Comparison of ENCODE assay signal across 12 cellular contexts in the genomic region with DNA sequence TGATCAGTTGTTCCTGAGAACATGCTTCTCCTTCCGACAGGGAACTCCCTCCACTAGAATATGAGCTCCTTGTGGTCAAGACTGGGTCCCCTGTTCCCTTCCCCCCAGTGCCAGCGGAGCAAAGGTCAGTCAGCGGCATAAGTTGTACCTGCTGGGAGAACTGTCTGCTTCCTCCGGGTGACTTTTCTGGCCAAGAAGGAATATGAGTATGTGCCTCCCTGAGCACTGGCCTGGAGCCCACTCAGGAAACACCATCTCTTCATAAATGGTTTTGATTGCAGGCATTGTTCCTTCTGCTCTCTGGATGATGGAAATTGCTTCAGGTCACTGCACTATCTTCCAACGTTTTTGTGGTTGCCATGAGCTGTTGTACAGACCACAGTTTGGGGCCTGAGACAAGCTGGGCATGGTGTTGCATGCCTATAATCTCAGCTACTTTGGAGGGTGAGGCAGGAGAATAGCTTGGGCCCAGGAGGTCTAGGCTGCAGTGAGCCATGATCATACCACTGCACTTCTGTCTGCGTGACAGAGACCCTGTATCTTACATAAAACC. TPM values are rescaled to one million over a fixed set of nuclear protein-coding genes. Genes with fewer than 3 reads are reported as not detected.
DNase-seq lines count a peak whose midpoint lies in the region; ATAC-seq and TF ChIP-seq lines count a peak whose summit lies in the region.
"Had no signal": no experiment of that assay in that cellular context is flagged by ENCODE, and none has a peak within 500 bp of the region (broad histone marks: within the 10 kb centered on the region; RNA-seq: fewer than 3 reads in every experiment).

No MANE protein-coding gene starts in this region.

- dilution Hi-C loops in mammary epithelial cell (cut with HindIII; ENCODE audit: low sequenced_read_pairs), result no loop called here

- BruUV-seq in mammary epithelial cell (replicated peaks; lab: Mats Ljungman, UMichigan), result TSS peak; percentile 6

- H3K4me3 Mint-ChIP-seq in CD8-positive, alpha-beta T cell, result peak overlapping the region; percentile 39
- H3K4me3 Mint-ChIP-seq in nephron progenitor cell, result peak overlapping the region; percentile 85

- H3K9me3 ChIP-seq in CD8-positive, alpha-beta T cell (ENCODE audit: low read length), result no peaks in the 10 kb centered on the region
- H3K9me3 ChIP-seq in mammary epithelial cell (replicated peaks; ENCODE audit: insufficient read depth, low read length) (no peaks in the 10 kb centered on the region), gastroesophageal sphincter (no peaks in the 10 kb centered on the region), adrenal gland (replicated peaks in 1 of 3) (no peaks in the 10 kb centered on the region)

- no peak overlapping the region for H3K4me3 ChIP-seq in CD8-positive, alpha-beta T cell (ENCODE audit: low read depth, low read length)
- no peak overlapping the region for H3K4me3 ChIP-seq in mammary epithelial cell (replicated peaks in 1 of 3; ENCODE audit: insufficient read depth in 1 of 3, low read depth in 2 of 3, low read length in 3 of 3)
- H3K4me3 ChIP-seq in gastroesophageal sphincter, result no peak overlapping the region
- H3K4me3 ChIP-seq in adrenal gland, result no peak overlapping the region
- H3K4me3 ChIP-seq: skin epidermis had no signal

- H3K79me2 ChIP-seq in mammary epithelial cell (ENCODE audit: insufficient read depth, low read length), result peaks cover 69% of the 10 kb centered on the region

- no peak overlapping the region for H3K27ac ChIP-seq in CD8-positive, alpha-beta T cell (ENCODE audit: low read depth, low read length)
- no peak overlapping the region for H3K27ac ChIP-seq in mammary epithelial cell (ENCODE audit: insufficient read depth, low read depth, low read length)
- no peak overlapping the region for H3K27ac ChIP-seq in gastroesophageal sphincter
- H3K27ac ChIP-seq in adrenal gland, result peak overlapping the region in 2 of 5 donors; percentile 15 to 99

- no peaks in the 10 kb centered on the region for H3K27me3 ChIP-seq in CD8-positive, alpha-beta T cell (ENCODE audit: insufficient read depth, low read length)
- H3K27me3 ChIP-seq in mammary epithelial cell (ENCODE audit: insufficient read depth, low read length) (no peaks in the 10 kb centered on the region), gastroesophageal sphincter (no peaks in the 10 kb centered on the region), adrenal gland (no peaks in the 10 kb centered on the region)

- CTCF ChIA-PET in CD8-positive, alpha-beta T cell (lab: Charles Lee), result no interaction called here
- CTCF ChIA-PET in mammary epithelial cell (lab: Charles Lee; ENCODE audit: low non-redundant PET), result no interaction called here

- H3K27ac Mint-ChIP-seq in CD8-positive, alpha-beta T cell, result peak overlapping the region; percentile 45
- H3K27ac Mint-ChIP-seq in nephron progenitor cell, result peak overlapping the region; percentile 98

- H3K27me3 Mint-ChIP-seq in CD8-positive, alpha-beta T cell (ENCODE audit: low read depth), result no peaks in the 10 kb centered on the region
- no peaks in the 10 kb centered on the region for H3K27me3 Mint-ChIP-seq in nephron progenitor cell (ENCODE audit: low read depth, poor library complexity)

- no peak overlapping the region for H2AFZ ChIP-seq in mammary epithelial cell (ENCODE audit: low read depth, low read length)

- WGBS in mammary epithelial cell (ENCODE audit: low coverage, missing lambda C conversion rate), result 54% methylated on average over 6 of the region's 6 CpGs
- WGBS in gastroesophageal sphincter (ENCODE audit: low coverage in 1 of 2), 2 donors, result 53 to 73% methylated on average over 2 to 3 of the region's 6 CpGs
- 72 to 83% (median 79%) methylated on average over 6 of the region's 6 CpGs for WGBS in adrenal gland, 4 donors

- peaks cover 2% of the 10 kb centered on the region for H4K20me1 ChIP-seq in mammary epithelial cell (ENCODE audit: insufficient read depth, low read length)

- no peak for DNase-seq in CD8-positive, alpha-beta T cell
- DNase-seq in NCI-H2227 (lab: John Stamatoyannopoulos, UW; ENCODE audit: unreplicated experiment), result peak; percentile 60
- no peak for DNase-seq in mammary epithelial cell
- no peak for DNase-seq in nephron progenitor cell
- no peak for DNase-seq in KBM-7
- no peak for DNase-seq in epidermal melanocyte (ENCODE audit: insufficient read length, low spot score)
- no peak for DNase-seq in adrenal gland
- DNase-seq: cortex of kidney; NK-92 treated with Interleukin-12 subunit alpha and Interleukin-12 subunit beta, amount 100 ng/mL, for 24 hours; stimulated activated naive CD4-positive, alpha-beta T cell treated with Interleukin-2 at 50 U/mL for 16 hours had no signal

- ATAC-seq in CD8-positive, alpha-beta T cell, result no peak
- no peak for ATAC-seq in gastroesophageal sphincter

- peaks cover 6% of the 10 kb centered on the region for H3K36me3 ChIP-seq in CD8-positive, alpha-beta T cell (ENCODE audit: insufficient read depth, low read length)
- H3K36me3 ChIP-seq in mammary epithelial cell (ENCODE audit: insufficient read depth, low read length), result peaks cover 8% of the 10 kb centered on the region
- H3K36me3 ChIP-seq in gastroesophageal sphincter, result peaks cover 0 to 34% of the 10 kb centered on the region in 2 donors
- H3K36me3 ChIP-seq in adrenal gland (replicated peaks in 1 of 2), result peaks cover 0 to 15% of the 10 kb centered on the region in 2 donors

- POLR2A ChIA-PET in CD8-positive, alpha-beta T cell (lab: Charles Lee), result no interaction called here

- no peak overlapping the region for H3K9ac ChIP-seq in mammary epithelial cell (ENCODE audit: insufficient read depth, low read length)

- H3K4me1 ChIP-seq in CD8-positive, alpha-beta T cell (ENCODE audit: insufficient read depth, low read length), result peaks cover 47% of the 10 kb centered on the region
- H3K4me1 ChIP-seq in mammary epithelial cell (ENCODE audit: insufficient read depth, low read length), result peaks cover 22% of the 10 kb centered on the region
- H3K4me1 ChIP-seq in gastroesophageal sphincter, result peaks cover 0 to 69% (median 32%) of the 10 kb centered on the region in 3 donors
- peaks cover 36 to 43% of the 10 kb centered on the region in 2 donors for H3K4me1 ChIP-seq in adrenal gland (replicated peaks in 1 of 2)

- in situ Hi-C loops in mammary epithelial cell (cut with MboI; ENCODE audit: low sequenced_read_pairs in 2 of 2), result no loop called here
- in situ Hi-C loops in KBM-7 (cut with MboI; ENCODE audit: low pct_unique_long_range_greater_than_20kb, low sequenced_read_pairs), result no loop called here

- H3K4me2 ChIP-seq in mammary epithelial cell (ENCODE audit: insufficient read depth, low read depth, low read length), result peak overlapping the region; percentile 35

- no peak for TF ChIP-seq CTCF in CD8-positive, alpha-beta T cell (IDR thresholded peaks at IDR 0.05)
- no peak for TF ChIP-seq CTCF in mammary epithelial cell (conservative IDR thresholded peaks at IDR 0.05 in 1 of 2, IDR thresholded peaks at IDR 0.05 in 1 of 2; ENCODE audit: extremely low read depth in 1 of 2, insufficient read depth in 1 of 2, low read depth in 1 of 2, low read length in 2 of 2)
- TF ChIP-seq CTCF in nephron progenitor cell (IDR thresholded peaks at IDR 0.05), result no peak
- no peak for TF ChIP-seq CTCF in gastroesophageal sphincter (IDR thresholded peaks at IDR 0.05)
- TF ChIP-seq CTCF in adrenal gland (IDR thresholded peaks at IDR 0.05), result no peak

- TF ChIP-seq POLR2A in gastroesophageal sphincter (IDR thresholded peaks at IDR 0.05) (no peak), adrenal gland (IDR thresholded peaks at IDR 0.05) (no peak)

- peaks cover 49% of the 10 kb centered on the region for H3K4me1 Mint-ChIP-seq in CD8-positive, alpha-beta T cell (ENCODE audit: low read depth)
- H3K4me1 Mint-ChIP-seq in nephron progenitor cell, result peaks cover 61% of the 10 kb centered on the region

- no peak for TF ChIP-seq EP300 in gastroesophageal sphincter (IDR thresholded peaks at IDR 0.05)

- intact Hi-C loops in CD8-positive, alpha-beta T cell (cut with DNase I, micrococcal nuclease), result loop anchor here in 1 of 2 experiments (10.0 kb wide), 2 partner anchors 348 to 452 kb away; a partner anchor contains a TSS
- intact Hi-C loops in mammary epithelial cell (cut with micrococcal nuclease), result loop anchor here (5.0 to 10.0 kb wide), 2 partner anchors 181 to 348 kb away; a partner anchor contains a TSS
- intact Hi-C loops in adrenal gland (cut with DNase I), result no loop called here

- H3K9me3 Mint-ChIP-seq in CD8-positive, alpha-beta T cell, result no peaks in the 10 kb centered on the region
- H3K9me3 Mint-ChIP-seq in nephron progenitor cell, result no peaks in the 10 kb centered on the region

- peaks cover 24% of the 10 kb centered on the region for H3K36me3 Mint-ChIP-seq in CD8-positive, alpha-beta T cell
- H3K36me3 Mint-ChIP-seq in nephron progenitor cell (ENCODE audit: low read depth), result peaks cover 18% of the 10 kb centered on the region

RNA-seq across cellular contexts. Expression of a gene that starts 2.9 kb away (rescaled TPM):
- total RNA-seq in CD8-positive, alpha-beta T cell, result 100 to 1,000 TPM; 278 to 288 TPM
- total RNA-seq in mammary epithelial cell (100 to 1,000 TPM; 827 to 995 TPM), gastroesophageal sphincter (100 to 1,000 TPM; 257 to 365 (median 324) TPM), adrenal gland (1,000 to 10,000 TPM in 5 of 8 donors, 100 to 1,000 TPM in 3; 583 to 2,018 (median 1,149) TPM)
- polyA plus RNA-seq in mammary epithelial cell (57.2 TPM), adrenal gland (1,000 to 10,000 TPM in 1 of 3 donors, 100 to 1,000 TPM in 2; 546 to 2,717 (median 747) TPM)
- 772 TPM for polyA minus RNA-seq in mammary epithelial cell

RNA-seq across cellular contexts. Expression of a gene that starts 7.9 kb away (rescaled TPM):
- 100 to 1,000 TPM; 777 to 791 TPM for total RNA-seq in CD8-positive, alpha-beta T cell
- 100 to 1,000 TPM; 115 to 549 TPM for total RNA-seq in mammary epithelial cell
- 278 TPM for polyA plus RNA-seq in mammary epithelial cell
- 106 TPM for polyA minus RNA-seq in mammary epithelial cell
- 100 to 1,000 TPM; 120 to 219 (median 169) TPM for total RNA-seq in gastroesophageal sphincter
- total RNA-seq in adrenal gland, result 100 to 1,000 TPM; 134 to 491 (median 236) TPM
- 100 to 1,000 TPM; 180 to 324 (median 250) TPM for polyA plus RNA-seq in adrenal gland

RNA-seq across cellular contexts. Expression of a gene that starts 28.2 kb away (rescaled TPM):
- total RNA-seq in CD8-positive, alpha-beta T cell, result 100 to 1,000 TPM in 1 of 2 experiments, 10 to 100 TPM in 1; 95.8 to 118 TPM
- total RNA-seq in mammary epithelial cell (100 to 1,000 TPM in 1 of 2 donors, 10 to 100 TPM in 1; 51.2 to 106 TPM), gastroesophageal sphincter (10 to 100 TPM; 26.6 to 68.1 (median 55.5) TPM), adrenal gland (10 to 100 TPM; 15.2 to 69.3 (median 45.0) TPM)
- polyA plus RNA-seq in mammary epithelial cell (72.8 TPM), adrenal gland (10 to 100 TPM; 13.0 to 28.2 (median 15.2) TPM)
- 122 TPM for polyA minus RNA-seq in mammary epithelial cell

RNA-seq across cellular contexts. Expression of a gene that starts 28.3 kb away (rescaled TPM):
- 10 to 100 TPM; 30.0 to 30.4 TPM for total RNA-seq in CD8-positive, alpha-beta T cell
- total RNA-seq in mammary epithelial cell (100 to 1,000 TPM in 1 of 2 donors, 10 to 100 TPM in 1; 65.3 to 112 TPM), gastroesophageal sphincter (100 to 1,000 TPM in 3 of 4 donors, 10 to 100 TPM in 1; 81.0 to 128 (median 119) TPM), adrenal gland (100 to 1,000 TPM; 102 to 226 (median 147) TPM)
- polyA plus RNA-seq in mammary epithelial cell (285 TPM), adrenal gland (100 to 1,000 TPM in 2 of 3 donors, 10 to 100 TPM in 1; 21.2 to 242 (median 112) TPM)
- 68.5 TPM for polyA minus RNA-seq in mammary epithelial cell

RNA-seq across cellular contexts. Expression of a gene that starts 28.3 kb away (rescaled TPM):
- total RNA-seq in CD8-positive, alpha-beta T cell, result not detected
- total RNA-seq in mammary epithelial cell, result 1 to 10 TPM in 1 of 2 donors, not detected in 1; 1.5 TPM
- 0.09 TPM for polyA plus RNA-seq in mammary epithelial cell
- polyA minus RNA-seq in mammary epithelial cell, result not detected
- not detected for total RNA-seq in gastroesophageal sphincter
- total RNA-seq in adrenal gland, result under 1 TPM in 2 of 8 donors, not detected in 6; 0.46 to 0.92 TPM
- polyA plus RNA-seq in adrenal gland, result 1 to 10 TPM in 2 of 3 donors, under 1 TPM in 1; 0.22 to 3.1 (median 2.6) TPM
